In the genomic region with DNA sequence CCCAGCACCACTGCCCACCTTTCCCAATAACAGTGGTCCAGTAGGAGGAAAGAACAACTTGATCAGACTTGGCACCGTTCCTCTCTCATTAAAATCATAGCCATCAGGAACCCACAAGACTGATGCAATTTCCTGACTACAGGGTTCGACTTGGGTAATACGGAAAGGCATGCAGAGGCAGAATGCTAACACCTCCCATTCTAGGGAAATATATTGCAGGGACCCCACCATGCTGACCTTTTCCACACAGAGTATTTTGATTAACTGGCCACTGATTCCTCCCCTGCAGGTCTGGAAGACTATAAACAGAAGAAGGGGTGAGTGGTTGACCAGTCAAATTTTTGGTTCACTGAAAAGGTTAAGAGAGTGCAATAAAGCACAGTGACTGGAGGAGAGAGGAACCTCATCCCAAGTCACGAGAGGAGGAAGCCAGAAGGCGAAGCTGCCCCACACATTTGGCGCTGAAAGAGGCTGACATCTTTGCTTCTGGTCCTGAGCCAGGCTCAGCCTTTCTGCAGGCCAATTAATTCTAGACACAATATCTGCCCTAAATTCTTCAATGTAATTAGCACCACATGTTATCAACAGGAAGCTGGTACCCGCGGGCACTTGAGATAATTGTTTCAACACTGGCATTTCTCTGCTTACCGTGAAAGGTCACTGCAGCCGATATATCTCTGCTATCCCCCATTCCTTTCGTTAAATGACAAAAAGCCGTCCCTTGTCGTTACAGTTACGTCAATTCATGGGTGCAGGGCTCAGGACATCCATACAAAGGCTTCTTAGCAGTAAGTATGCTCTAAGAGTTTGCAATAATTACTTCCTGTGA, we compare ENCODE assay signal across 10 cellular contexts.
DNase-seq lines count a peak whose midpoint lies in the region; ATAC-seq and TF ChIP-seq lines count a peak whose summit lies in the region.
"Had no signal": no experiment of that assay in that cellular context is flagged by ENCODE, and none has a peak within 500 bp of the region (broad histone marks: within the 10 kb centered on the region; RNA-seq: fewer than 3 reads in every experiment).

No MANE protein-coding gene starts in this region.

- POLR2A ChIA-PET in AG04449 (lab: Yijun Ruan, JAX) = no interaction called here

- CTCF ChIA-PET in AG04449 (lab: Yijun Ruan, JAX) = no interaction called here

- DNase-seq in AG04449 (ENCODE audit: low read depth, low spot score) (peak; percentile 94), KBM-7 (peak; percentile 84), T1000 (lab: John Stamatoyannopoulos, UW) (peak; percentile 44), left ventricle myocardium superior (no peak), H7 (no peak)
- DNase-seq in stimulated activated CD4-positive, alpha-beta T cell treated with anti-CD3 and anti-CD28 coated beads, Interleukin-4, amount 100 ng/mL, for 1 hour = no peak
- DNase-seq: midbrain, RPMI8226 had no signal

- H3K36me3 ChIP-seq in H7 (replicated peaks; ENCODE audit: control insufficient read depth, insufficient read depth, low read length) = no peaks in the 10 kb centered on the region

- no peaks in the 10 kb centered on the region for H3K27me3 ChIP-seq in H7 (ENCODE audit: control insufficient read depth, insufficient read depth, low read length)

- no peak for TF ChIP-seq CTCF in AG04449 (IDR thresholded peaks at IDR 0.05; ENCODE audit: insufficient read depth, low read length, missing control alignments)

- intact Hi-C loops in left ventricle myocardium superior (cut with micrococcal nuclease) = no loop called here

- H3K4me3 ChIP-seq in AG04449 (ENCODE audit: low read depth, low read length) = 0 out of 2 replicates have a peak overlapping the region, but pooled peaks have one; percentile 3
- no peak overlapping the region for H3K4me3 ChIP-seq in H7 (ENCODE audit: insufficient read depth, low read depth, low read length)

- in situ Hi-C loops in KBM-7 (cut with MboI; ENCODE audit: low pct_unique_long_range_greater_than_20kb, low sequenced_read_pairs) = no loop called here

- ATAC-seq in left ventricle myocardium superior (peak; percentile 58), GM18520 (IDR thresholded peaks at IDR 0.05; ENCODE audit: unreplicated experiment) (no peak), HG03342 (IDR thresholded peaks at IDR 0.05; ENCODE audit: unreplicated experiment) (no peak)

Comparison
In these comparisons a context has a peak if more than half of its experiments do, and no peak if none do; other contexts are left out.
1. DNase-seq: peak in AG04449 (single experiment), KBM-7 (single experiment) and T1000 (single experiment); none in left ventricle myocardium superior (single experiment), H7 (single experiment) and stimulated activated CD4-positive, alpha-beta T cell treated with anti-CD3 and anti-CD28 coated beads, Interleukin-4, amount 100 ng/mL, for 1 hour (single experiment).